In genomic region chr6:15620616-15621015, GRCh38 we compare ENCODE assay signal across 19 cellular contexts. TPM values are rescaled to one million over a fixed set of nuclear protein-coding genes. Genes with fewer than 3 reads are reported as not detected.
A peak's percentile ranks its signal among the peaks of the same experiment; 100 is the strongest.
DNase-seq lines count a peak whose midpoint lies in the region; ATAC-seq, FAIRE-seq and TF ChIP-seq lines count a peak whose summit lies in the region.
"Had no signal": no experiment of that assay in that cellular context is flagged by ENCODE, and none has a peak within 500 bp of the region (broad histone marks: within the 10 kb centered on the region; RNA-seq: fewer than 3 reads in every experiment).

No MANE protein-coding gene starts in this region.

- ATAC-seq in GM19463 (IDR thresholded peaks at IDR 0.05; ENCODE audit: unreplicated experiment) = no peak
- ATAC-seq: activated naive CD8-positive, alpha-beta T cell treated with anti-CD3 and anti-CD28 coated beads, Interleukin-2, amount 50 U/mL, for 24 hours; natural killer cell treated with Interleukin-12 subunit alpha and Interleukin-12 subunit beta and Interleukin-15 and Interleukin-18, amount 100 ng/mL, for 72 hours had no signal

- no peaks in the 10 kb centered on the region for H3K9me3 Mint-ChIP-seq in endodermal cell
- no peaks in the 10 kb centered on the region for H3K9me3 Mint-ChIP-seq in T-helper 2 cell treated with Interferon-gamma antibody and Interleukin-4, amounts not matched to agents 5 μg/mL and 100 μg/mL, for 36 hours
- H3K9me3 Mint-ChIP-seq: activated naive CD8-positive, alpha-beta T cell treated with anti-CD3 and anti-CD28 coated beads, Interleukin-2, amount 50 U/mL, for 24 hours; CD4-positive, alpha-beta T cell; natural killer cell treated with Interleukin-12 subunit alpha and Interleukin-12 subunit beta and Interleukin-15 and Interleukin-18, amount 100 ng/mL, for 72 hours had no signal

- H3K36me3 Mint-ChIP-seq in endodermal cell (ENCODE audit: low read depth) = no peaks in the 10 kb centered on the region
- H3K36me3 Mint-ChIP-seq in T-helper 2 cell treated with Interferon-gamma antibody and Interleukin-4, amounts not matched to agents 5 μg/mL and 100 μg/mL, for 36 hours (ENCODE audit: low read depth) = peaks cover 7% of the 10 kb centered on the region
- H3K36me3 Mint-ChIP-seq: mesothelial cell of epicardium; natural killer cell treated with Interleukin-12 subunit alpha and Interleukin-12 subunit beta and Interleukin-15 and Interleukin-18, amount 100 ng/mL, for 72 hours had no signal

- H3K27me3 ChIP-seq in endodermal cell (ENCODE audit: control insufficient read depth, insufficient read depth, low read length, poor library complexity, severe bottlenecking) (no peaks in the 10 kb centered on the region), mesenchymal stem cell (ENCODE audit: control insufficient read depth in 1 of 2, insufficient read depth in 1 of 2, low read length in 2 of 2) (no peaks in the 10 kb centered on the region)
- H3K27me3 ChIP-seq: tibial artery had no signal

- H3K36me3 ChIP-seq in endodermal cell (ENCODE audit: control insufficient read depth, insufficient read depth, low read length) (no peaks in the 10 kb centered on the region), mesenchymal stem cell (ENCODE audit: control insufficient read depth in 1 of 2, insufficient read depth in 2 of 2, low read depth in 1 of 2, low read length in 2 of 2) (peaks cover 3 to 5% of the 10 kb centered on the region in 2 experiments)
- H3K36me3 ChIP-seq: tibial artery had no signal

- no peak for DNase-seq in D721Med (ENCODE audit: insufficient read length, low spot score)
- peak; percentile 2 for DNase-seq in NCI-H128 (lab: John Stamatoyannopoulos, UW; ENCODE audit: unreplicated experiment)
- peak; percentile 89 to 97 for DNase-seq in NCI-H524 (lab: John Stamatoyannopoulos, UW)
- DNase-seq in endodermal cell = peak; percentile 44
- DNase-seq in mesenchymal stem cell = no peak
- no peak for DNase-seq in dedifferentiated amniotic fluid mesenchymal stem cell (ENCODE audit: extremely low spot score)
- DNase-seq in T-helper 2 cell treated with Interferon-gamma antibody and Interleukin-4, amounts not matched to agents 5 μg/mL and 100 μg/mL, for 36 hours (ENCODE audit: low spot score) = no peak
- DNase-seq: activated CD4-positive, alpha-beta T cell treated with anti-CD3 and anti-CD28 coated beads, Interleukin-2, amount 50 U/mL, for 1 hour; activated CD8-positive, alpha-beta memory T cell treated with anti-CD3 and anti-CD28 coated beads, Interleukin-2, amount 50 U/mL, for 4 hours; activated naive CD8-positive, alpha-beta T cell treated with anti-CD3 and anti-CD28 coated beads, Interleukin-2, amount 50 U/mL, for 24 hours; CD4-positive, alpha-beta T cell; kidney glomerular epithelial cell; stimulated activated CD4-positive, alpha-beta T cell treated with anti-CD3 and anti-CD28 coated beads, Interleukin-2, amount 100 ng/mL, for 24 hours; stimulated activated naive CD4-positive, alpha-beta T cell treated with Interleukin-2 at 50 U/mL for 16 hours; tibial artery had no signal

- H3K4me3 ChIP-seq in endodermal cell (ENCODE audit: low read length) (no peak overlapping the region), mesenchymal stem cell (ENCODE audit: insufficient read depth in 1 of 2, low read depth in 1 of 2, low read length in 2 of 2) (no peak overlapping the region)
- H3K4me3 ChIP-seq: coronary artery, tibial artery had no signal

- H3K9ac ChIP-seq in endodermal cell (ENCODE audit: extremely low read depth, low read length, poor library complexity, severe bottlenecking) = no peak overlapping the region
- H3K9ac ChIP-seq in mesenchymal stem cell (ENCODE audit: low read length) = no peak overlapping the region

- no peak overlapping the region for H3K4me3 Mint-ChIP-seq in endodermal cell
- no peak overlapping the region for H3K4me3 Mint-ChIP-seq in T-helper 2 cell treated with Interferon-gamma antibody and Interleukin-4, amounts not matched to agents 5 μg/mL and 100 μg/mL, for 36 hours
- H3K4me3 Mint-ChIP-seq: activated naive CD8-positive, alpha-beta T cell treated with anti-CD3 and anti-CD28 coated beads, Interleukin-2, amount 50 U/mL, for 24 hours; CD4-positive, alpha-beta T cell; mesothelial cell of epicardium; natural killer cell treated with Interleukin-12 subunit alpha and Interleukin-12 subunit beta and Interleukin-15 and Interleukin-18, amount 100 ng/mL, for 72 hours had no signal

- H3K27ac Mint-ChIP-seq in endodermal cell = no peak overlapping the region
- H3K27ac Mint-ChIP-seq in T-helper 2 cell treated with Interferon-gamma antibody and Interleukin-4, amounts not matched to agents 5 μg/mL and 100 μg/mL, for 36 hours = no peak overlapping the region
- H3K27ac Mint-ChIP-seq: activated naive CD8-positive, alpha-beta T cell treated with anti-CD3 and anti-CD28 coated beads, Interleukin-2, amount 50 U/mL, for 24 hours; CD4-positive, alpha-beta T cell had no signal

- H3K79me1 ChIP-seq in mesenchymal stem cell (replicated peaks; ENCODE audit: low read length, poor library complexity, severe bottlenecking) = peaks cover 22% of the 10 kb centered on the region

- FAIRE-seq in D721Med (lab: Jason Lieb, UNC) = peak; percentile 91

- peaks cover 11% of the 10 kb centered on the region for H3K4me1 ChIP-seq in endodermal cell (ENCODE audit: control insufficient read depth, insufficient read depth, low read length)
- H3K4me1 ChIP-seq in mesenchymal stem cell (ENCODE audit: control insufficient read depth, insufficient read depth, low read depth, low read length) = peaks cover 6% of the 10 kb centered on the region

- H3K4ac ChIP-seq in mesenchymal stem cell (ENCODE audit: low read depth in 1 of 2, low read length in 2 of 2) = no peak overlapping the region

- no peak overlapping the region for H3K27ac ChIP-seq in endodermal cell (ENCODE audit: low read depth, low read length)
- H3K27ac ChIP-seq in mesenchymal stem cell (ENCODE audit: low read length, poor library complexity, severe bottlenecking) = no peak overlapping the region
- H3K27ac ChIP-seq: tibial artery had no signal

- no peak overlapping the region for H3K4me2 ChIP-seq in mesenchymal stem cell (ENCODE audit: low read length, poor library complexity, severe bottlenecking)

- H2BK12ac ChIP-seq in mesenchymal stem cell (ENCODE audit: low read length in 2 of 2) = no peak overlapping the region

- H2AK5ac ChIP-seq in mesenchymal stem cell (ENCODE audit: low read length, severe bottlenecking) = no peak overlapping the region

- no peak overlapping the region for H2BK5ac ChIP-seq in mesenchymal stem cell (ENCODE audit: low read depth, low read length, poor library complexity, severe bottlenecking)

- H3K18ac ChIP-seq in mesenchymal stem cell (ENCODE audit: low read depth in 1 of 2, low read length in 2 of 2) = no peak overlapping the region

- no peak for TF ChIP-seq CTCF in D721Med (IDR thresholded peaks at IDR 0.05; ENCODE audit: insufficient read depth, missing control alignments)
- TF ChIP-seq CTCF in endodermal cell (conservative IDR thresholded peaks at IDR 0.05) = no peak

- no peak overlapping the region for H4K8ac ChIP-seq in mesenchymal stem cell (ENCODE audit: low read length)

- H4K91ac ChIP-seq in mesenchymal stem cell (ENCODE audit: low read length) = no peak overlapping the region

- peaks cover 26% of the 10 kb centered on the region for H3K4me1 Mint-ChIP-seq in endodermal cell
- H3K4me1 Mint-ChIP-seq in T-helper 2 cell treated with Interferon-gamma antibody and Interleukin-4, amounts not matched to agents 5 μg/mL and 100 μg/mL, for 36 hours (ENCODE audit: low read depth) = peaks cover 35% of the 10 kb centered on the region

- no peak overlapping the region for H2AFZ ChIP-seq in mesenchymal stem cell (ENCODE audit: low read depth, low read length)

- H2BK120ac ChIP-seq in mesenchymal stem cell (ENCODE audit: low read depth, low read length) = no peak overlapping the region

- H3K27me3 Mint-ChIP-seq in endodermal cell (ENCODE audit: insufficient read depth) = no peaks in the 10 kb centered on the region
- H3K27me3 Mint-ChIP-seq in T-helper 2 cell treated with Interferon-gamma antibody and Interleukin-4, amounts not matched to agents 5 μg/mL and 100 μg/mL, for 36 hours (ENCODE audit: low read depth) = no peaks in the 10 kb centered on the region
- H3K27me3 Mint-ChIP-seq: activated naive CD8-positive, alpha-beta T cell treated with anti-CD3 and anti-CD28 coated beads, Interleukin-2, amount 50 U/mL, for 24 hours; CD4-positive, alpha-beta T cell; natural killer cell treated with Interleukin-12 subunit alpha and Interleukin-12 subunit beta and Interleukin-15 and Interleukin-18, amount 100 ng/mL, for 72 hours had no signal

- H3K14ac ChIP-seq in mesenchymal stem cell (ENCODE audit: low read length in 2 of 2) = no peak overlapping the region

- H3K9me3 ChIP-seq in endodermal cell (ENCODE audit: control insufficient read depth, low read length) (no peaks in the 10 kb centered on the region), mesenchymal stem cell (ENCODE audit: control insufficient read depth, low read length) (no peaks in the 10 kb centered on the region)
- H3K9me3 ChIP-seq: tibial artery had no signal

- 22 to 56% methylated on average over 2 to 3 of the region's 4 CpGs for WGBS in endodermal cell (ENCODE audit: insufficient coverage in 1 of 2, insufficient read length in 1 of 2), 2 experiments
- 66% methylated on average over 2 of the region's 4 CpGs for WGBS in mesenchymal stem cell

- no peak overlapping the region for H2BK15ac ChIP-seq in mesenchymal stem cell (ENCODE audit: low read depth, poor library complexity, severe bottlenecking)

- no peak overlapping the region for H3K23ac ChIP-seq in mesenchymal stem cell (ENCODE audit: low read length in 2 of 2)

RNA-seq across cellular contexts. Expression of gene DTNBP1, which starts 42.2 kb away (rescaled TPM):
- 10 to 100 TPM; 14.1 to 31.4 TPM for total RNA-seq in endodermal cell
- polyA plus RNA-seq in endodermal cell (2013, experiment 1 of 2) = 18.1 TPM
- 20.9 TPM for polyA plus RNA-seq in endodermal cell (2013, experiment 2 of 2)
- 24.9 TPM for polyA plus RNA-seq in mesenchymal stem cell (2013, experiment 1 of 2)
- polyA plus RNA-seq in mesenchymal stem cell (2013, experiment 2 of 2) = 26.0 TPM

Comparison
In these comparisons a context has a peak if more than half of its experiments do, and no peak if none do; other contexts are left out.
1. DNase-seq: peak in NCI-H128 (single experiment), NCI-H524 (2 of 2) and endodermal cell (single experiment); none in D721Med (single experiment), mesenchymal stem cell (single experiment), dedifferentiated amniotic fluid mesenchymal stem cell (single experiment) and T-helper 2 cell treated with Interferon-gamma antibody and Interleukin-4, amounts not matched to agents 5 μg/mL and 100 μg/mL, for 36 hours (single experiment).